In genomic region chr10:119243967-119244366, GRCh38 we compare ENCODE assay signal across 21 cellular contexts. TPM values are rescaled to one million over a fixed set of nuclear protein-coding genes. Genes with fewer than 3 reads are reported as not detected.
A peak's percentile ranks its signal among the peaks of the same experiment; 100 is the strongest.
DNase-seq lines count a peak whose midpoint lies in the region; ATAC-seq and TF ChIP-seq lines count a peak whose summit lies in the region.
"Had no signal": no experiment of that assay in that cellular context is flagged by ENCODE, and none has a peak within 500 bp of the region (broad histone marks: within the 10 kb centered on the region; RNA-seq: fewer than 3 reads in every experiment).

No MANE protein-coding gene starts in this region.

- intact Hi-C loops in upper lobe of right lung (cut with DNase I), result no loop called here

- H3K4me3 Mint-ChIP-seq in endothelial cell (ENCODE audit: unreplicated experiment) (no peak overlapping the region), nephron (no peak overlapping the region)
- H3K4me3 Mint-ChIP-seq: activated T-cell treated with anti-CD3 and anti-CD28 coated beads, Interleukin-2, amount 50 U/mL, for 24 hours; effector memory CD8-positive, alpha-beta T cell; stimulated activated naive B cell treated with anti-CD40 and anti-IgM and Interleukin-4, amounts not matched to agents 10 μg/mL and 1 μg/mL and 100 μg/mL, for 72 hours had no signal

- H3K27ac Mint-ChIP-seq in endothelial cell (ENCODE audit: unreplicated experiment) (peak overlapping the region; percentile 65), nephron (peak overlapping the region in 2 of 3 experiments; percentile 18 to 63)
- H3K27ac Mint-ChIP-seq: stimulated activated naive B cell treated with anti-CD40 and anti-IgM and Interleukin-4, amounts not matched to agents 10 μg/mL and 1 μg/mL and 100 μg/mL, for 72 hours had no signal

- H3K36me3 Mint-ChIP-seq in endothelial cell (ENCODE audit: low read depth, unreplicated experiment) (peaks cover 4% of the 10 kb centered on the region), nephron (ENCODE audit: low read depth) (no peaks in the 10 kb centered on the region)

- no peak for ATAC-seq in upper lobe of right lung
- ATAC-seq: effector memory CD8-positive, alpha-beta T cell; SK-N-SH treated with all-trans-retinoic acid at 6 μM for 48 hours; stimulated activated naive B cell treated with anti-CD40 and anti-IgM and Interleukin-4, amounts not matched to agents 10 μg/mL and 1 μg/mL and 100 μg/mL, for 72 hours had no signal

- peaks cover 14% of the 10 kb centered on the region for H3K4me1 ChIP-seq in upper lobe of right lung

- H3K4me3 ChIP-seq in upper lobe of right lung, result no peak overlapping the region
- H3K4me3 ChIP-seq: smooth muscle cell, suprapubic skin had no signal

- TF ChIP-seq CTCF in endothelial cell (IDR thresholded peaks at IDR 0.05; ENCODE audit: unreplicated experiment) (no peak), nephron (IDR thresholded peaks at IDR 0.05; ENCODE audit: unreplicated experiment in 3 of 3) (no peak), upper lobe of right lung (IDR thresholded peaks at IDR 0.05) (no peak)

- no peaks in the 10 kb centered on the region for H3K27me3 ChIP-seq in upper lobe of right lung
- H3K27me3 ChIP-seq: suprapubic skin had no signal

- peak; percentile 86 for DNase-seq in NCI-H82 (lab: John Stamatoyannopoulos, UW)
- no peak for DNase-seq in endothelial cell (ENCODE audit: low spot score)
- no peak for DNase-seq in upper lobe of right lung
- DNase-seq in SK-N-DZ (ENCODE audit: low spot score), result no peak
- no peak for DNase-seq in AG08395 (ENCODE audit: low spot score)
- DNase-seq in NCI-H146 treated with DMSO at 0.1 percent for 48 hours (lab: John Stamatoyannopoulos, UW; ENCODE audit: unreplicated experiment), result no peak
- DNase-seq: activated CD4-positive, alpha-beta T cell treated with anti-CD3 and anti-CD28 coated beads for 48 hours; activated T-cell treated with anti-CD3 and anti-CD28 coated beads, Interleukin-2, amount 50 U/mL, for 24 hours; AML-193; amniotic stem cell; DND-41; effector memory CD8-positive, alpha-beta T cell; NCI-H1694 treated with DMSO at 0.1 percent for 48 hours; NCI-H526 treated with DMSO at 0.1 percent for 48 hours; nucleus accumbens; stimulated activated CD4-positive, alpha-beta T cell treated with anti-CD3 and anti-CD28 coated beads, Interleukin-4, amount 100 ng/mL, for 1 hour; stimulated activated naive B cell treated with anti-CD40 and anti-IgM and Interleukin-4, amounts not matched to agents 10 μg/mL and 1 μg/mL and 100 μg/mL, for 72 hours had no signal

- peak overlapping the region; percentile 7 for H3K27ac ChIP-seq in upper lobe of right lung
- H3K27ac ChIP-seq: suprapubic skin had no signal

- H3K36me3 ChIP-seq in upper lobe of right lung, result no peaks in the 10 kb centered on the region
- H3K36me3 ChIP-seq: suprapubic skin had no signal

- H3K27me3 Mint-ChIP-seq in endothelial cell (ENCODE audit: unreplicated experiment), result no peaks in the 10 kb centered on the region
- no peaks in the 10 kb centered on the region for H3K27me3 Mint-ChIP-seq in nephron (ENCODE audit: low read depth)
- H3K27me3 Mint-ChIP-seq: activated T-cell treated with anti-CD3 and anti-CD28 coated beads, Interleukin-2, amount 50 U/mL, for 24 hours; effector memory CD8-positive, alpha-beta T cell; stimulated activated naive B cell treated with anti-CD40 and anti-IgM and Interleukin-4, amounts not matched to agents 10 μg/mL and 1 μg/mL and 100 μg/mL, for 72 hours had no signal

- H3K9me3 Mint-ChIP-seq in endothelial cell (ENCODE audit: unreplicated experiment) (no peaks in the 10 kb centered on the region), nephron (no peaks in the 10 kb centered on the region)
- H3K9me3 Mint-ChIP-seq: activated T-cell treated with anti-CD3 and anti-CD28 coated beads, Interleukin-2, amount 50 U/mL, for 24 hours; effector memory CD8-positive, alpha-beta T cell had no signal

- no peaks in the 10 kb centered on the region for H3K9me3 ChIP-seq in upper lobe of right lung
- H3K9me3 ChIP-seq: suprapubic skin had no signal

- H3K4me1 Mint-ChIP-seq in endothelial cell (ENCODE audit: unreplicated experiment), result peaks cover 56% of the 10 kb centered on the region
- peaks cover 28% of the 10 kb centered on the region for H3K4me1 Mint-ChIP-seq in nephron

RNA-seq across cellular contexts. Expression of gene GRK5, which starts 36.6 kb away (rescaled TPM):
- total RNA-seq in endothelial cell (ENCODE audit: unreplicated experiment) (163 TPM), upper lobe of right lung (83.5 TPM)
- polyA plus RNA-seq in SK-N-DZ (2014; cell fraction: cytosol; rRNA removed), result 57.8 and 65.3 TPM in 2 replicates
- 48.9 and 53.5 TPM in 2 replicates for polyA plus RNA-seq in SK-N-DZ (2014; cell fraction: nucleus; rRNA removed)
